In genomic region chr6:25757936-25758642, GRCh38 we compare ENCODE assay signal across 34 cellular contexts. TPM values are rescaled to one million over a fixed set of nuclear protein-coding genes. Genes with fewer than 3 reads are reported as not detected.
"Had no signal": no experiment of that assay in that cellular context is flagged by ENCODE, and none has a peak within 500 bp of the region (broad histone marks: within the 10 kb centered on the region; RNA-seq: fewer than 3 reads in every experiment).

No MANE protein-coding gene starts in this region.

- DNase-seq: central memory CD4-positive, alpha-beta T cell; dermis blood vessel endothelial cell; effector memory CD4-positive, alpha-beta T cell; erythroblast; esophagus squamous epithelium; foreskin melanocyte; glutamatergic neuron; heart right ventricle; kidney; left ventricle myocardium inferior; lower lobe of right lung; naive thymus-derived CD4-positive, alpha-beta T cell; sigmoid colon; spleen; stimulated activated CD4-positive, alpha-beta T cell treated with anti-CD3 and anti-CD28 coated beads, Interleukin-4, amount 100 ng/mL, for 4 hours; stimulated activated naive CD8-positive, alpha-beta T cell treated with anti-CD3 and anti-CD28 coated beads, Interleukin-15, Interleukin-2, amounts not matched to agents 100 U/mL and 50 U/mL, for 24 hours; substantia nigra; testis; tibial artery; upper lobe of right lung; uterus had no signal

- H3K27ac Mint-ChIP-seq: memory B cell; naive thymus-derived CD4-positive, alpha-beta T cell; neural progenitor cell; stimulated activated memory B cell treated with anti-CD40 and anti-IgM and Interleukin-4, amounts not matched to agents 10 μg/mL and 1 μg/mL and 100 μg/mL, for 72 hours had no signal

- H3K9ac ChIP-seq: neural progenitor cell, parathyroid adenoma had no signal

- H3K4me1 Mint-ChIP-seq: memory B cell; naive thymus-derived CD4-positive, alpha-beta T cell; neural progenitor cell; stimulated activated memory B cell treated with anti-CD40 and anti-IgM and Interleukin-4, amounts not matched to agents 10 μg/mL and 1 μg/mL and 100 μg/mL, for 72 hours had no signal

- H3K4me3 Mint-ChIP-seq: memory B cell; naive thymus-derived CD4-positive, alpha-beta T cell; nephron; neural progenitor cell; stimulated activated memory B cell treated with anti-CD40 and anti-IgM and Interleukin-4, amounts not matched to agents 10 μg/mL and 1 μg/mL and 100 μg/mL, for 72 hours had no signal

- H3K9me3 Mint-ChIP-seq: memory B cell; naive thymus-derived CD4-positive, alpha-beta T cell; nephron; neural progenitor cell; stimulated activated memory B cell treated with anti-CD40 and anti-IgM and Interleukin-4, amounts not matched to agents 10 μg/mL and 1 μg/mL and 100 μg/mL, for 72 hours had no signal

- H3K36me3 ChIP-seq: esophagus squamous epithelium, heart right ventricle, left ventricle myocardium inferior, lower lobe of right lung, neural progenitor cell, prostate gland, right atrium auricular region, sigmoid colon, spleen, tibial artery, upper lobe of right lung, uterus had no signal

- H3K4me3 ChIP-seq: esophagus squamous epithelium, heart right ventricle, left ventricle myocardium inferior, lower lobe of right lung, neural progenitor cell, prostate gland, right atrium auricular region, sigmoid colon, spleen, testis, tibial artery, upper lobe of right lung, uterus had no signal

- H3K79me2 ChIP-seq: parathyroid adenoma had no signal

- H3K9me3 ChIP-seq: esophagus squamous epithelium, heart right ventricle, left ventricle myocardium inferior, lower lobe of right lung, prostate gland, right atrium auricular region, sigmoid colon, spleen, testis, tibial artery, upper lobe of right lung, uterus had no signal

- H3K27ac ChIP-seq: esophagus squamous epithelium, heart right ventricle, left ventricle myocardium inferior, lower lobe of right lung, neural progenitor cell, parathyroid adenoma, prostate gland, right atrium auricular region, sigmoid colon, spleen, testis, tibial artery, upper lobe of right lung, uterus had no signal

- H3K4me1 ChIP-seq: esophagus squamous epithelium, heart right ventricle, left ventricle myocardium inferior, lower lobe of right lung, neural progenitor cell, parathyroid adenoma, prostate gland, right atrium auricular region, sigmoid colon, spleen, testis, tibial artery, upper lobe of right lung, uterus had no signal

- H2AFZ ChIP-seq: neural progenitor cell, parathyroid adenoma had no signal

- H3K36me3 Mint-ChIP-seq: memory B cell; naive thymus-derived CD4-positive, alpha-beta T cell; neural progenitor cell; stimulated activated memory B cell treated with anti-CD40 and anti-IgM and Interleukin-4, amounts not matched to agents 10 μg/mL and 1 μg/mL and 100 μg/mL, for 72 hours had no signal

- H3K27me3 ChIP-seq: neural progenitor cell, right atrium auricular region, sigmoid colon, spleen, testis, tibial artery, upper lobe of right lung, uterus had no signal

- ATAC-seq: heart right ventricle; lower lobe of right lung; naive thymus-derived CD4-positive, alpha-beta T cell; stimulated activated memory B cell treated with anti-CD40 and anti-IgM and Interleukin-4, amounts not matched to agents 10 μg/mL and 1 μg/mL and 100 μg/mL, for 72 hours; stimulated activated naive CD8-positive, alpha-beta T cell treated with anti-CD3 and anti-CD28 coated beads, Interleukin-15, Interleukin-2, amounts not matched to agents 100 U/mL and 50 U/mL, for 24 hours; upper lobe of right lung had no signal

- H3K4me2 ChIP-seq: neural progenitor cell had no signal

- FAIRE-seq: colon, endothelial cell of umbilical vein, kidney had no signal

RNA-seq across cellular contexts. Expression of gene SLC17A4, which starts 3.5 kb away (rescaled TPM):
- total RNA-seq: cerebellum; dermis blood vessel endothelial cell; endothelial cell of umbilical vein; esophagus squamous epithelium; heart right ventricle; left ventricle myocardium inferior; lower lobe of right lung; mononuclear cell; naive thymus-derived CD4-positive, alpha-beta T cell; osteoblast; prostate gland; right atrium auricular region; skeletal muscle tissue; spleen; upper lobe of right lung had no signal
- polyA plus RNA-seq: endothelial cell of umbilical vein; heart right ventricle; naive thymus-derived CD4-positive, alpha-beta T cell; spleen had no signal
